In the genomic region with DNA sequence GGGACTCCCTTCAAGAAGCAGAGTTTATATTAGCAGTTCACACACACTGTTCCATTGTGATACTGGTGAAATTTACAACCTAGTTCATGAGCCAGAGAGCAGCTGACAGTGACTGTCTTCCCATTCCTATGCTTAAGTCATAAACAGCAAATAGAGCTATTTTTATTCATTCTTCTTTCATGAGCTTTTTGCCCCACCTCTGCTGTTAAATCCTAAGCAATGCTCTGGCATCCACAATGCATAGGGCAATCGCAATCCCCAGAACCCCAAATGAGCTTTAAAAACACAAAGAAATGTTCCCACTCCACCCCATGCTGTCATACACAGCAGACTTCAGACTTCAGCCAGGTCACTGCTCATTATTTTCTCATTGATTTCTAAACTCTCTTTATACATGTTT, we compare ENCODE assay signal across 13 cellular contexts.
A peak's percentile ranks its signal among the peaks of the same experiment; 100 is the strongest.
DNase-seq lines count a peak whose midpoint lies in the region; ATAC-seq, FAIRE-seq and TF ChIP-seq lines count a peak whose summit lies in the region.
"Had no signal": no experiment of that assay in that cellular context is flagged by ENCODE, and none has a peak within 500 bp of the region (broad histone marks: within the 10 kb centered on the region; RNA-seq: fewer than 3 reads in every experiment).

No MANE protein-coding gene starts in this region.

- peak; percentile 27 for FAIRE-seq in GM12892 (lab: Jason Lieb, UNC)

- no peaks in the 10 kb centered on the region for H3K36me3 Mint-ChIP-seq in stimulated activated memory B cell treated with anti-CD40 and anti-IgM and Interleukin-4, amounts not matched to agents 10 μg/mL and 1 μg/mL and 100 μg/mL, for 72 hours
- no peaks in the 10 kb centered on the region for H3K36me3 Mint-ChIP-seq in type B pancreatic cell

- H3K4me1 Mint-ChIP-seq in stimulated activated memory B cell treated with anti-CD40 and anti-IgM and Interleukin-4, amounts not matched to agents 10 μg/mL and 1 μg/mL and 100 μg/mL, for 72 hours, result peaks cover 29% of the 10 kb centered on the region
- peaks cover 9% of the 10 kb centered on the region for H3K4me1 Mint-ChIP-seq in type B pancreatic cell (ENCODE audit: unreplicated experiment)

- H3K9me3 Mint-ChIP-seq in stimulated activated memory B cell treated with anti-CD40 and anti-IgM and Interleukin-4, amounts not matched to agents 10 μg/mL and 1 μg/mL and 100 μg/mL, for 72 hours, result no peaks in the 10 kb centered on the region
- H3K9me3 Mint-ChIP-seq in type B pancreatic cell, result no peaks in the 10 kb centered on the region

- H3K27me3 Mint-ChIP-seq in stimulated activated memory B cell treated with anti-CD40 and anti-IgM and Interleukin-4, amounts not matched to agents 10 μg/mL and 1 μg/mL and 100 μg/mL, for 72 hours, result no peaks in the 10 kb centered on the region
- peaks cover 7% of the 10 kb centered on the region for H3K27me3 Mint-ChIP-seq in type B pancreatic cell

- ATAC-seq in stimulated activated memory B cell treated with anti-CD40 and anti-IgM and Interleukin-4, amounts not matched to agents 10 μg/mL and 1 μg/mL and 100 μg/mL, for 72 hours, result no peak
- no peak for ATAC-seq in GM19467 (IDR thresholded peaks at IDR 0.05; ENCODE audit: unreplicated experiment)
- ATAC-seq: left cardiac atrium; naive thymus-derived CD4-positive, alpha-beta T cell; right cardiac atrium had no signal

- peak overlapping the region; percentile 42 for H3K27ac Mint-ChIP-seq in stimulated activated memory B cell treated with anti-CD40 and anti-IgM and Interleukin-4, amounts not matched to agents 10 μg/mL and 1 μg/mL and 100 μg/mL, for 72 hours
- H3K27ac Mint-ChIP-seq in type B pancreatic cell, result no peak overlapping the region
- H3K27ac Mint-ChIP-seq: naive thymus-derived CD4-positive, alpha-beta T cell had no signal

- H3K4me3 Mint-ChIP-seq in stimulated activated memory B cell treated with anti-CD40 and anti-IgM and Interleukin-4, amounts not matched to agents 10 μg/mL and 1 μg/mL and 100 μg/mL, for 72 hours, result no peak overlapping the region
- H3K4me3 Mint-ChIP-seq in type B pancreatic cell, result no peak overlapping the region
- H3K4me3 Mint-ChIP-seq: naive thymus-derived CD4-positive, alpha-beta T cell had no signal

- TF ChIP-seq CTCF in type B pancreatic cell (conservative IDR thresholded peaks at IDR 0.05), result no peak

- in situ Hi-C loops in SK-MEL-5 (cut with HindIII; ENCODE audit: low pct_unique_long_range_greater_than_20kb, low sequenced_read_pairs), result loop anchor here (25.0 kb wide), 2 partner anchors 118 to 357 kb away; no protein-coding TSS in a partner anchor

- DNase-seq in GM12892 (ENCODE audit: insufficient read length), result no peak
- peak; percentile 88 for DNase-seq in SK-MEL-5 (ENCODE audit: low read depth, low spot score)
- DNase-seq in iris pigment epithelial cell (ENCODE audit: low read depth), result peak; percentile 73
- no peak for DNase-seq in type B pancreatic cell (ENCODE audit: extremely low spot score, unreplicated experiment)
- DNase-seq in NCI-H2029 (lab: John Stamatoyannopoulos, UW), result no peak
- DNase-seq: left cardiac atrium; naive thymus-derived CD4-positive, alpha-beta T cell; NCI-H2171; NK-92 treated with Interleukin-12 subunit alpha and Interleukin-12 subunit beta, amount 100 ng/mL, for 24 hours; right cardiac atrium; stimulated activated naive CD4-positive, alpha-beta T cell had no signal

- no peak for TF ChIP-seq POLR2A in GM12892 (IDR thresholded peaks at IDR 0.05; ENCODE audit: low read depth, low read length)

Comparison
In these comparisons a context has a peak if more than half of its experiments do, and no peak if none do; other contexts are left out.
1. DNase-seq: peak in SK-MEL-5 (single experiment) and iris pigment epithelial cell (single experiment); none in GM12892 (single experiment), type B pancreatic cell (single experiment) and NCI-H2029 (single experiment).